26 cellular contexts compared by ENCODE assay signal in the genomic region with DNA sequence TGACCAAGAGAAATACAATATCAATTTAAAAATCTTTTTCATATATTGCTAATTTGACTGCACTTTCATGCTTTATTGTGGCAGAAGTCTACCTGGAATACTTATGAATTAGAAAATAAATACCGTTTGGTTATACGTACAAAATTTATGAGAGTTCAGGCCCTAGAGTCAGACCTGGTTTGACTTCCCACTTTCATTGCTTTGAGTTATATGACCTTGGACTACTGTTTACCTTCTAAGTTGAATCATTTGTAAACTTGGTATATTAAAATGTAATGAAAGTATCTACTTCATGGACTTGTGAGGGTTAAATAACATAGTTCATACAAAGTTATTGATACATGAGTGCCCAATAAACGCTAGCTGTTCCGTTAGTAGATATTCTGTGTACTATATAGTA. TPM values are rescaled to one million over a fixed set of nuclear protein-coding genes. Genes with fewer than 3 reads are reported as not detected.
A peak's percentile ranks its signal among the peaks of the same experiment; 100 is the strongest.
DNase-seq lines count a peak whose midpoint lies in the region; ATAC-seq, FAIRE-seq and TF ChIP-seq lines count a peak whose summit lies in the region.
"Had no signal": no experiment of that assay in that cellular context is flagged by ENCODE, and none has a peak within 500 bp of the region (broad histone marks: within the 10 kb centered on the region; RNA-seq: fewer than 3 reads in every experiment).

No MANE protein-coding gene starts in this region.

- H2AK5ac ChIP-seq in IMR-90 (ENCODE audit: low read depth, low read length) (no peak overlapping the region), mesenchymal stem cell (ENCODE audit: low read length, severe bottlenecking) (no peak overlapping the region)

- in situ Hi-C loops in IMR-90 (cut with MboI; ENCODE audit: low sequenced_read_pairs) (loop anchor here (25.0 kb wide), 1 partner anchor 213 kb away; a partner anchor contains a TSS), K562 (cut with MboI) (no loop called here)

- H3K36me3 ChIP-seq in IMR-90 (ENCODE audit: control insufficient read depth, insufficient read depth, low read length) (no peaks in the 10 kb centered on the region), K562 (ENCODE audit: control insufficient read depth, insufficient read depth, low read length) (peaks cover 50% of the 10 kb centered on the region), mesenchymal stem cell (ENCODE audit: control insufficient read depth in 1 of 2, insufficient read depth in 2 of 2, low read depth in 1 of 2, low read length in 2 of 2) (peaks cover 0 to 4% of the 10 kb centered on the region in 2 experiments), smooth muscle cell (ENCODE audit: low read depth) (no peaks in the 10 kb centered on the region)
- H3K36me3 ChIP-seq: heart right ventricle, ovary had no signal

- no peak overlapping the region for H4K5ac ChIP-seq in IMR-90 (ENCODE audit: low read depth, low read length)

- TF ChIP-seq EP300 in K562 (IDR thresholded peaks at IDR 0.05; ENCODE audit: low read length) = no peak

- peaks cover 94% of the 10 kb centered on the region for H4K20me1 ChIP-seq in IMR-90 (ENCODE audit: insufficient read depth, low read length)
- H4K20me1 ChIP-seq in K562 (replicated peaks; ENCODE audit: control insufficient read depth, insufficient read depth, low read length) = peaks cover 40% of the 10 kb centered on the region
- H4K20me1 ChIP-seq in smooth muscle cell (ENCODE audit: low read depth) = peaks cover 100% of the 10 kb centered on the region

- no CpG with 5 or more reads among the region's 4 CpGs for WGBS in IMR-90 (ENCODE audit: extremely low coverage in 2 of 2, insufficient read length in 1 of 2), 2 experiments
- 25% methylated on average over 4 of the region's 4 CpGs for WGBS in K562 (ENCODE audit: insufficient coverage, low coverage, missing lambda C conversion rate)
- 100% methylated on average over 2 of the region's 4 CpGs for WGBS in mesenchymal stem cell
- 92% methylated on average over 4 of the region's 4 CpGs for WGBS in smooth muscle cell (ENCODE audit: low lambda C conversion rate)

- H3K79me2 ChIP-seq in K562 (ENCODE audit: control insufficient read depth, insufficient read depth, low read length) = peaks cover 100% of the 10 kb centered on the region
- peaks cover 100% of the 10 kb centered on the region for H3K79me2 ChIP-seq in smooth muscle cell (ENCODE audit: low read depth)

- 0 out of 2 replicates have a peak overlapping the region, but pooled peaks have one; percentile 16 for H3K4me2 ChIP-seq in IMR-90 (ENCODE audit: low read depth, low read length)
- H3K4me2 ChIP-seq in K562 (ENCODE audit: insufficient read depth, low read length) = peak overlapping the region; percentile 71; the same call in 1 of the 2 replicates
- no peak overlapping the region for H3K4me2 ChIP-seq in mesenchymal stem cell (ENCODE audit: low read length, poor library complexity, severe bottlenecking)
- H3K4me2 ChIP-seq in smooth muscle cell = peak overlapping the region; percentile 6
- H3K4me2 ChIP-seq: KMS-11 had no signal

- peaks cover 6% of the 10 kb centered on the region for H3F3A ChIP-seq in smooth muscle cell (ENCODE audit: low read depth)

- no peak for DNase-seq in IMR-90
- no peak for DNase-seq in K562 (ENCODE audit: extremely low read depth in 1 of 4, low spot score in 3 of 4)
- no peak for DNase-seq in mesenchymal stem cell
- no peak for DNase-seq in smooth muscle cell (lab: John Stamatoyannopoulos, UW; ENCODE audit: unreplicated experiment)
- no peak for DNase-seq in T-helper 1 cell
- DNase-seq in activated gamma-delta T cell treated with Interleukin-2 at 50 U/mL for 16 hours = no peak
- DNase-seq in activated T-cell treated with anti-CD3 and anti-CD28 coated beads, Interleukin-2, amount 50 U/mL, for 1 hour = no peak
- DNase-seq: activated CD4-positive, CD25-positive, alpha-beta regulatory T cell; activated CD8-positive, alpha-beta T cell treated with anti-CD3 and anti-CD28 coated beads for 36 hours; activated naive CD4-positive, alpha-beta T cell treated with Interleukin-2 at 50 U/mL for 16 hours; aorta; Calu3; endodermal cell; heart right ventricle; NCI-H2081 treated with DMSO at 0.1 percent for 48 hours; NCI-H446 treated with DMSO at 0.1 percent for 48 hours; ovary; RPMI8226; stimulated activated naive CD4-positive, alpha-beta T cell; T-helper 9 cell had no signal

- no peak for TF ChIP-seq CTCF in IMR-90 (conservative IDR thresholded peaks at IDR 0.05; ENCODE audit: low read depth, low read length)
- no peak for TF ChIP-seq CTCF in K562 (IDR thresholded peaks at IDR 0.05 in 2 of 3, conservative IDR thresholded peaks at IDR 0.05 in 1 of 3; ENCODE audit: insufficient read depth in 2 of 3, low read depth in 1 of 3, low read length in 3 of 3)
- no peak for TF ChIP-seq CTCF in smooth muscle cell (IDR thresholded peaks at IDR 0.05; ENCODE audit: borderline replicate concordance, insufficient read depth, poor library complexity, severe bottlenecking)

- H2BK12ac ChIP-seq in mesenchymal stem cell (ENCODE audit: low read length in 2 of 2) = no peak overlapping the region

- no peak overlapping the region for H4K8ac ChIP-seq in IMR-90 (ENCODE audit: low read depth in 2 of 2, low read length in 2 of 2)
- H4K8ac ChIP-seq in mesenchymal stem cell (ENCODE audit: low read length) = no peak overlapping the region

- H3K23ac ChIP-seq in IMR-90 (ENCODE audit: low read depth, low read length) (no peak overlapping the region), mesenchymal stem cell (ENCODE audit: low read length in 2 of 2) (no peak overlapping the region)

- ATAC-seq in IMR-90 (ENCODE audit: low read depth) = no peak
- peak; percentile 6 for ATAC-seq in K562
- ATAC-seq: HCT116 had no signal

- H3K14ac ChIP-seq in IMR-90 (replicated peaks; ENCODE audit: low read depth, low read length) (no peak overlapping the region), mesenchymal stem cell (ENCODE audit: low read length in 2 of 2) (no peak overlapping the region)

- H3K4me3 ChIP-seq in IMR-90 (ENCODE audit: insufficient read depth, low read depth, low read length) = no peak overlapping the region
- H3K4me3 ChIP-seq in K562 = no peak overlapping the region
- H3K4me3 ChIP-seq in mesenchymal stem cell (ENCODE audit: insufficient read depth in 1 of 2, low read depth in 1 of 2, low read length in 2 of 2) = no peak overlapping the region
- H3K4me3 ChIP-seq in smooth muscle cell = no peak overlapping the region
- H3K4me3 ChIP-seq: heart right ventricle, ovary, SK-N-MC, skin epidermis had no signal

- H3K4me1 ChIP-seq in IMR-90 (ENCODE audit: control insufficient read depth, insufficient read depth, low read length) (peaks cover 5% of the 10 kb centered on the region), K562 (replicated peaks in 1 of 2; ENCODE audit: control insufficient read depth in 2 of 2, insufficient read depth in 2 of 2, low read length in 2 of 2) (peaks cover 4 to 76% of the 10 kb centered on the region in 2 experiments; a peak in 4 of 5 replicates), mesenchymal stem cell (ENCODE audit: control insufficient read depth, insufficient read depth, low read depth, low read length) (no peaks in the 10 kb centered on the region), smooth muscle cell (ENCODE audit: low read depth) (peaks cover 72% of the 10 kb centered on the region)

- H3K56ac ChIP-seq in IMR-90 (ENCODE audit: extremely low read depth, insufficient read depth, low read length) = no peak overlapping the region

- H2BK5ac ChIP-seq in IMR-90 (ENCODE audit: low read depth, low read length, poor library complexity, severe bottlenecking) (no peak overlapping the region), mesenchymal stem cell (ENCODE audit: low read depth, low read length, poor library complexity, severe bottlenecking) (no peak overlapping the region)

- no peak for FAIRE-seq in K562 (lab: Jason Lieb, UNC)

- H3K9me1 ChIP-seq in IMR-90 (ENCODE audit: insufficient read depth, low read length) (peaks cover 16% of the 10 kb centered on the region), K562 (ENCODE audit: control insufficient read depth, insufficient read depth, low read length) (no peaks in the 10 kb centered on the region)

- TF ChIP-seq POLR2A in IMR-90 (IDR thresholded peaks at IDR 0.05; ENCODE audit: low read depth, low read length) (no peak), K562 (conservative IDR thresholded peaks at IDR 0.05) (no peak)

- no peak overlapping the region for H2BK15ac ChIP-seq in IMR-90 (ENCODE audit: low read depth, low read length)
- H2BK15ac ChIP-seq in mesenchymal stem cell (ENCODE audit: low read depth, poor library complexity, severe bottlenecking) = no peak overlapping the region

- BruUV-seq in IMR-90 (replicated peaks; lab: Mats Ljungman, UMichigan) (no TSS peak), K562 (replicated peaks; lab: Mats Ljungman, UMichigan) (no TSS peak)

- TF ChIP-seq RAD21 in IMR-90 (IDR thresholded peaks at IDR 0.05; ENCODE audit: low read length) (no peak), K562 (CRISPR knock-in tag; conservative IDR thresholded peaks at IDR 0.05 in 1 of 2, IDR thresholded peaks at IDR 0.05 in 1 of 2) (no peak)

- dilution Hi-C loops in IMR-90 (cut with HindIII; ENCODE audit: low sequenced_read_pairs, unreplicated experiment) = no loop called here

- H2AFZ ChIP-seq in IMR-90 (replicated peaks; ENCODE audit: low read length, poor library complexity) = no peak overlapping the region
- H2AFZ ChIP-seq in K562 (ENCODE audit: low read depth, low read length) = no peak overlapping the region
- H2AFZ ChIP-seq in mesenchymal stem cell (ENCODE audit: low read depth, low read length) = no peak overlapping the region
- no peak overlapping the region for H2AFZ ChIP-seq in smooth muscle cell (ENCODE audit: low read depth)

- H3K4ac ChIP-seq in IMR-90 (ENCODE audit: low read depth, low read length) (no peak overlapping the region), mesenchymal stem cell (ENCODE audit: low read depth in 1 of 2, low read length in 2 of 2) (no peak overlapping the region)

- H2AK9ac ChIP-seq in IMR-90 (replicated peaks; ENCODE audit: low read depth, low read length, poor library complexity) = no peak overlapping the region

- H2BK120ac ChIP-seq in IMR-90 (ENCODE audit: low read depth, low read length) = no peak overlapping the region
- no peak overlapping the region for H2BK120ac ChIP-seq in mesenchymal stem cell (ENCODE audit: low read depth, low read length)

- no peak overlapping the region for H4K91ac ChIP-seq in IMR-90 (ENCODE audit: insufficient read depth, low read depth, low read length)
- no peak overlapping the region for H4K91ac ChIP-seq in mesenchymal stem cell (ENCODE audit: low read length)

- H3K18ac ChIP-seq in IMR-90 (ENCODE audit: low read depth, low read length) (no peak overlapping the region), mesenchymal stem cell (ENCODE audit: low read depth in 1 of 2, low read length in 2 of 2) (no peak overlapping the region)

- H3K9ac ChIP-seq in IMR-90 (ENCODE audit: low read depth, low read length) = no peak overlapping the region
- no peak overlapping the region; a peak in 1 of 4 replicates for H3K9ac ChIP-seq in K562 (ENCODE audit: insufficient read depth in 1 of 2, low read depth in 2 of 2, low read length in 2 of 2)
- peak overlapping the region; percentile 62 for H3K9ac ChIP-seq in mesenchymal stem cell (ENCODE audit: low read length)
- H3K9ac ChIP-seq in smooth muscle cell (ENCODE audit: low read depth) = no peak overlapping the region
- H3K9ac ChIP-seq: KMS-11 had no signal

- H2BK20ac ChIP-seq in IMR-90 (ENCODE audit: low read depth, low read length) = no peak overlapping the region

- peaks cover 0 to 48% of the 10 kb centered on the region in 2 experiments; a peak in 2 of 4 replicates for H3K79me1 ChIP-seq in IMR-90 (ENCODE audit: low read depth in 1 of 2, low read length in 2 of 2)
- no peaks in the 10 kb centered on the region for H3K79me1 ChIP-seq in mesenchymal stem cell (replicated peaks; ENCODE audit: low read length, poor library complexity, severe bottlenecking)

- POLR2A ChIA-PET in IMR-90 (lab: Charles Lee; ENCODE audit: unreplicated experiment) (no interaction called here), K562 (lab: Yijun Ruan, JAX) (interaction anchor here (0.6 to 5.5 kb wide), 15 partner anchors 8 to 1074 kb away, joined by 3 to 72 read pairs (median 4); a partner anchor contains a TSS)

- H3K27me3 ChIP-seq in IMR-90 (ENCODE audit: control insufficient read depth, insufficient read depth, low read length) (no peaks in the 10 kb centered on the region), K562 (ENCODE audit: control insufficient read depth in 2 of 2, insufficient read depth in 2 of 2, low read length in 2 of 2) (no peaks in the 10 kb centered on the region), mesenchymal stem cell (ENCODE audit: control insufficient read depth in 1 of 2, insufficient read depth in 1 of 2, low read length in 2 of 2) (no peaks in the 10 kb centered on the region), smooth muscle cell (ENCODE audit: low read depth) (no peaks in the 10 kb centered on the region)
- H3K27me3 ChIP-seq: heart right ventricle, ovary had no signal

- intact Hi-C loops in IMR-90 (cut with micrococcal nuclease) (loop anchor here (5.0 kb wide), 1 partner anchor 333 kb away; no protein-coding TSS in a partner anchor), K562 (cut with micrococcal nuclease) (loop anchor here (2.0 kb wide), 1 partner anchor 27 kb away; no protein-coding TSS in a partner anchor)

- H3K27ac ChIP-seq in IMR-90 (ENCODE audit: insufficient read depth, low read length) = no peak overlapping the region
- H3K27ac ChIP-seq in K562 (ENCODE audit: extremely low read depth, low read depth, low read length) = peak overlapping the region; percentile 69; the same call in 2 of the 3 replicates
- no peak overlapping the region for H3K27ac ChIP-seq in mesenchymal stem cell (ENCODE audit: low read length, poor library complexity, severe bottlenecking)
- H3K27ac ChIP-seq in smooth muscle cell (ENCODE audit: low read depth) = peak overlapping the region; percentile 48
- H3K27ac ChIP-seq: KMS-11, ovary, SK-N-MC, skin epidermis had no signal

- CTCF ChIA-PET in IMR-90 (lab: Yijun Ruan, JAX) (no interaction called here), K562 (lab: Yijun Ruan, JAX; ENCODE audit: low intra/inter-chr PET ratio) (no interaction called here)

- H3K9me3 ChIP-seq in IMR-90 (ENCODE audit: control insufficient read depth, insufficient read depth, low read length) = no peaks in the 10 kb centered on the region
- no peaks in the 10 kb centered on the region for H3K9me3 ChIP-seq in K562 (replicated peaks; ENCODE audit: control insufficient read depth, insufficient read depth, low read depth, low read length)
- no peaks in the 10 kb centered on the region for H3K9me3 ChIP-seq in mesenchymal stem cell (ENCODE audit: control insufficient read depth, low read length)
- no peaks in the 10 kb centered on the region for H3K9me3 ChIP-seq in smooth muscle cell (replicated peaks; ENCODE audit: low read depth)
- H3K9me3 ChIP-seq: heart right ventricle, ovary had no signal

RNA-seq across cellular contexts. Expression of a gene that starts 12.0 kb away (rescaled TPM):
- total RNA-seq in IMR-90 (2012; rRNA removed) = 206 and 273 TPM in 2 replicates
- 164 and 199 TPM in 2 replicates for polyA plus RNA-seq in IMR-90 (2012; rRNA removed)
- polyA plus RNA-seq in IMR-90 (2012; cell fraction: cytosol; rRNA removed) = 55.4 and 67.0 TPM in 2 replicates
- polyA plus RNA-seq in IMR-90 (2012; cell fraction: nucleus; rRNA removed; ENCODE audit: low replicate concordance) = 23.9 and 81.0 TPM in 2 replicates
- total RNA-seq in K562 (2011; cell fraction: chromatin; rRNA removed; ENCODE audit: low replicate concordance) = 131 and 315 TPM in 2 replicates
- 118 and 122 TPM in 2 replicates for total RNA-seq in K562 (2011; cell fraction: nucleolus; rRNA removed)
- 147 and 249 TPM in 2 replicates for total RNA-seq in K562 (2011; cell fraction: nucleoplasm; rRNA removed)
- 516 and 526 TPM in 2 replicates for total RNA-seq in K562 (2014; rRNA removed)
- 624 and 729 TPM in 2 replicates for total RNA-seq in K562 (2014; rRNA removed; fragmentation: Illumina TruSeq; extraction: Trizol)
- total RNA-seq in K562 (2015; rRNA removed; fragmentation: Illumina TruSeq; extraction: Trizol) = 726 and 732 TPM in 2 replicates
- 504 and 509 TPM in 2 replicates for total RNA-seq in K562 (2021)
- 544 and 809 TPM in 2 replicates for polyA plus RNA-seq in K562 (2011; rRNA removed)
- polyA plus RNA-seq in K562 (2011; cell fraction: cytosol; rRNA removed) = 202 and 314 TPM in 2 replicates
- polyA plus RNA-seq in K562 (2011; cell fraction: nucleus; rRNA removed) = 169 and 199 TPM in 2 replicates
- 376 and 498 TPM in 2 replicates for polyA plus RNA-seq in K562 (2012)
- polyA plus RNA-seq in K562 (2014; fragmentation: Illumina TruSeq; extraction: Trizol) = 790 and 902 TPM in 2 replicates
- 100 to 1,000 TPM; 219 to 224 TPM for polyA plus RNA-seq in K562 (2014; fragmentation: Nextera tagmentation; extraction: Ambion mirVana)
- polyA plus RNA-seq in K562 (2014; rRNA removed) = 455 and 489 TPM in 2 replicates
- 866 and 913 TPM in 2 replicates for polyA minus RNA-seq in K562 (2011; rRNA and poly(A)+ RNA removed)
- 292 and 382 TPM in 2 replicates for polyA minus RNA-seq in K562 (2011; cell fraction: cytosol; rRNA and poly(A)+ RNA removed)
- 176 and 203 TPM in 2 replicates for polyA minus RNA-seq in K562 (2011; cell fraction: nucleus; rRNA and poly(A)+ RNA removed)
- 185 TPM for polyA plus RNA-seq in mesenchymal stem cell (2013, experiment 1 of 2)
- 192 TPM for polyA plus RNA-seq in mesenchymal stem cell (2013, experiment 2 of 2)
- total RNA-seq in smooth muscle cell = 350 and 386 TPM in 2 replicates
- polyA plus RNA-seq in smooth muscle cell = 315 and 334 TPM in 2 replicates

RNA-seq across cellular contexts. Expression of a gene that starts 40.0 kb away (rescaled TPM):
- total RNA-seq in IMR-90 (2012; rRNA removed) (under 0.01 and 0.18 TPM in 2 replicates), K562 (2014; rRNA removed) (1.3 TPM in 2 replicates), K562 (2014; rRNA removed; fragmentation: Illumina TruSeq; extraction: Trizol) (1.6 and 1.7 TPM in 2 replicates), K562 (2015; rRNA removed; fragmentation: Illumina TruSeq; extraction: Trizol) (2.3 and 2.5 TPM in 2 replicates), K562 (2021) (2.0 and 3.8 TPM in 2 replicates), smooth muscle cell (0.58 and 0.94 TPM in 2 replicates)
- polyA plus RNA-seq in IMR-90 (2012; rRNA removed) (0.16 TPM in 1 of 2 replicates, not detected in the other), K562 (2011; rRNA removed) (0.79 and 2.3 TPM in 2 replicates), K562 (2014; fragmentation: Illumina TruSeq; extraction: Trizol) (4.8 and 4.9 TPM in 2 replicates), K562 (2014; fragmentation: Nextera tagmentation; extraction: Ambion mirVana) (1 to 10 TPM; 1.2 to 2.3 TPM), K562 (2014; rRNA removed) (1.4 and 2.5 TPM in 2 replicates), smooth muscle cell (1.1 TPM in 1 of 2 replicates, not detected in the other)
- polyA plus RNA-seq in IMR-90 (2012; cell fraction: cytosol; rRNA removed) = 0.12 TPM in 1 of 2 replicates, not detected in the other
- polyA plus RNA-seq in IMR-90 (2012; cell fraction: nucleus; rRNA removed; ENCODE audit: low replicate concordance) = 0.11 TPM in 1 of 2 replicates, not detected in the other
- total RNA-seq in K562 (2011; cell fraction: chromatin; rRNA removed; ENCODE audit: low replicate concordance) = 2.8 and 4.0 TPM in 2 replicates
- 1.7 and 2.8 TPM in 2 replicates for total RNA-seq in K562 (2011; cell fraction: nucleolus; rRNA removed)
- 2.3 and 2.6 TPM in 2 replicates for total RNA-seq in K562 (2011; cell fraction: nucleoplasm; rRNA removed)
- 0.55 and 2.2 TPM in 2 replicates for polyA plus RNA-seq in K562 (2011; cell fraction: cytosol; rRNA removed)
- polyA plus RNA-seq in K562 (2011; cell fraction: nucleus; rRNA removed) = 0.83 and 4.6 TPM in 2 replicates
- 1.5 and 3.3 TPM in 2 replicates for polyA plus RNA-seq in K562 (2012)
- polyA minus RNA-seq in K562 (2011; rRNA and poly(A)+ RNA removed) = 2.8 and 5.4 TPM in 2 replicates
- 0.73 and 3.0 TPM in 2 replicates for polyA minus RNA-seq in K562 (2011; cell fraction: cytosol; rRNA and poly(A)+ RNA removed)
- 1.8 and 4.7 TPM in 2 replicates for polyA minus RNA-seq in K562 (2011; cell fraction: nucleus; rRNA and poly(A)+ RNA removed)
- 0.15 TPM for polyA plus RNA-seq in mesenchymal stem cell (2013, experiment 1 of 2)
- 0.26 TPM for polyA plus RNA-seq in mesenchymal stem cell (2013, experiment 2 of 2)
- total RNA-seq: activated CD8-positive, alpha-beta T cell treated with anti-CD3 and anti-CD28 coated beads for 36 hours; Calu3; cerebellum; endodermal cell had no signal
- polyA plus RNA-seq: aorta, liver had no signal

Comparison
In these comparisons a context has a peak if more than half of its experiments do, and no peak if none do; other contexts are left out.
1. H3K27ac ChIP-seq: peak in K562 (single experiment) and smooth muscle cell (single experiment); none in IMR-90 (single experiment) and mesenchymal stem cell (single experiment).